Comparison of ENCODE assay signal across 1 cellular context in genomic region chr6:31005249-31006020, GRCh38.
TF ChIP-seq lines count a peak whose summit lies in the region.

No MANE protein-coding gene starts in this region.

TF ChIP-seq in GM23338, 12 proteins besides CTCF, POLR2A, EP300 and RAD21:
- TF ChIP-seq ZNF462 (CRISPR knock-in tag; IDR thresholded peaks at IDR 0.05) (no peak), NANOG (IDR thresholded peaks at IDR 0.05; ENCODE audit: borderline replicate concordance) (no peak), EZH2phosphoT487 (IDR thresholded peaks at IDR 0.05; ENCODE audit: unreplicated experiment) (no peak), CREB1 (CRISPR knock-in tag; IDR thresholded peaks at IDR 0.05; ENCODE audit: low read depth) (no peak), STAT1 (IDR thresholded peaks at IDR 0.05; ENCODE audit: unreplicated experiment) (no peak), ZNF331 (CRISPR knock-in tag; IDR thresholded peaks at IDR 0.05; ENCODE audit: low read depth) (no peak), REST (IDR thresholded peaks at IDR 0.05; ENCODE audit: unreplicated experiment) (no peak), POLR2AphosphoS5 (IDR thresholded peaks at IDR 0.05; ENCODE audit: low read depth) (no peak), JUNB (IDR thresholded peaks at IDR 0.05; ENCODE audit: unreplicated experiment) (no peak), ETS1 (IDR thresholded peaks at IDR 0.05) (no peak), EZH2 (IDR thresholded peaks at IDR 0.05; ENCODE audit: low read depth, unreplicated experiment) (no peak), ZNF114 (CRISPR knock-in tag; IDR thresholded peaks at IDR 0.05) (no peak)
TF ChIP-seq in GM23338: peak in this region for 0.
